Comparison of ENCODE assay signal across 2 cellular contexts in genomic region chrX:16552546-16552945, GRCh38.
TF ChIP-seq lines count a peak whose summit lies in the region.

No MANE protein-coding gene starts in this region.

TF ChIP-seq in SK-N-SH, 30 proteins besides CTCF, POLR2A, EP300 and RAD21:
- no peak for TF ChIP-seq REST (IDR thresholded peaks at IDR 0.05; ENCODE audit: low read depth, low read length)
- TF ChIP-seq PBX3 (IDR thresholded peaks at IDR 0.05) = no peak
- no peak for TF ChIP-seq ZBTB33 (IDR thresholded peaks at IDR 0.05; ENCODE audit: borderline replicate concordance, low read depth)
- no peak for TF ChIP-seq GATA2 (CRISPR knock-in tag; IDR thresholded peaks at IDR 0.05)
- no peak for TF ChIP-seq RCOR1 (IDR thresholded peaks at IDR 0.05; ENCODE audit: low read length)
- TF ChIP-seq MXI1 (IDR thresholded peaks at IDR 0.05; ENCODE audit: low read depth, low read length) = no peak
- TF ChIP-seq EZH2phosphoT487 (IDR thresholded peaks at IDR 0.05; ENCODE audit: borderline replicate concordance, low read depth) = no peak
- no peak for TF ChIP-seq YY1 (IDR thresholded peaks at IDR 0.05; ENCODE audit: low read depth)
- no peak for TF ChIP-seq RFX5 (IDR thresholded peaks at IDR 0.05; ENCODE audit: low read length)
- TF ChIP-seq TCF12 (IDR thresholded peaks at IDR 0.05) = peak; percentile 29; the same call in 1 of the 2 replicates
- TF ChIP-seq TEAD4 (IDR thresholded peaks at IDR 0.05; ENCODE audit: borderline replicate concordance, insufficient read depth) = no peak
- TF ChIP-seq JUND (IDR thresholded peaks at IDR 0.05) = peak; percentile 47; the same call in 1 of the 2 replicates
- TF ChIP-seq NFIC (IDR thresholded peaks at IDR 0.05; ENCODE audit: borderline replicate concordance) = no peak
- no peak for TF ChIP-seq GABPA (IDR thresholded peaks at IDR 0.05; ENCODE audit: low read depth)
- TF ChIP-seq FOSL2 (IDR thresholded peaks at IDR 0.05; ENCODE audit: borderline replicate concordance, low read depth) = no peak; the same call in 1 of the 2 replicates
- TF ChIP-seq FOXJ3 (CRISPR knock-in tag; IDR thresholded peaks at IDR 0.05) = no peak

TF ChIP-seq in SK-N-SH treated with all-trans-retinoic acid at 6 μM for 48 hours, 23 proteins besides CTCF, POLR2A, EP300 and RAD21 (continued from another document):
- no peak for TF ChIP-seq POU6F1 (CRISPR knock-in tag; IDR thresholded peaks at IDR 0.05; ENCODE audit: borderline replicate concordance, low read depth)
- TF ChIP-seq ESRRG (CRISPR knock-in tag; IDR thresholded peaks at IDR 0.05) = no peak
- TF ChIP-seq RARB (CRISPR knock-in tag; IDR thresholded peaks at IDR 0.05) = no peak
- TF ChIP-seq ARNTL (CRISPR knock-in tag; IDR thresholded peaks at IDR 0.05; ENCODE audit: borderline replicate concordance, low read depth) = no peak
- no peak for TF ChIP-seq ZNF565 (CRISPR knock-in tag; conservative IDR thresholded peaks at IDR 0.05; ENCODE audit: low read depth)
- TF ChIP-seq TSHZ2 (CRISPR knock-in tag; IDR thresholded peaks at IDR 0.05) = no peak
- TF ChIP-seq BACH2 (CRISPR knock-in tag; IDR thresholded peaks at IDR 0.05; ENCODE audit: borderline replicate concordance) = no peak
- TF ChIP-seq GLIS3 (CRISPR knock-in tag; IDR thresholded peaks at IDR 0.05) = no peak
- no peak for TF ChIP-seq SNAI2 (CRISPR knock-in tag; IDR thresholded peaks at IDR 0.05)
- no peak for TF ChIP-seq ZFP30 (CRISPR knock-in tag; IDR thresholded peaks at IDR 0.05)
- no peak for TF ChIP-seq TCF4 (CRISPR knock-in tag; IDR thresholded peaks at IDR 0.05; ENCODE audit: borderline replicate concordance)
- TF ChIP-seq CREB5 (CRISPR knock-in tag; IDR thresholded peaks at IDR 0.05; ENCODE audit: low read depth) = no peak
- TF ChIP-seq CSDC2 (CRISPR knock-in tag; IDR thresholded peaks at IDR 0.05) = no peak
- TF ChIP-seq ZC3H10 (CRISPR knock-in tag; IDR thresholded peaks at IDR 0.05) = no peak
